ENCODE assay signal across 1 cellular context in the genomic region with DNA sequence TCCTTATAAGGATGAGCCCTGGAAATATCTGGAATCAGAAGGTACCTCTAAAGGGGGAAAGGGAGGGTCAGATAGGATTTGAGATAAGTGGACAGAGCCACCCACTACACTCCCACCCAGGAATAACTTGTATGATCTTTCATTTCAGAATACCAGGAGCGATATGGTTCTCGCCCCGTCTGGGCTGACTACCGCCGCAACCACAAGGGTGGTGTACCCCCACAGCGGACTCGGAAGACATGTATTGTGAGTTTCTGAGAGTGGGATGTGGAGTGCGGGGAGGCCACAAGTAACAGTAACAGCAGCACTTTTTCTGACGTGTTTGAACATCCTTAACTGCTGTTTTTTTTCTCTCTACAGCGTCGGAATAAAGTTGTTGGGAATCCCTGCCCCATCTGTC.
TF ChIP-seq lines count a peak whose summit lies in the region.

No MANE protein-coding gene starts in this region.

TF ChIP-seq in K562, 482 proteins besides CTCF, POLR2A, EP300 and RAD21:
- TF ChIP-seq, protein P1, sequence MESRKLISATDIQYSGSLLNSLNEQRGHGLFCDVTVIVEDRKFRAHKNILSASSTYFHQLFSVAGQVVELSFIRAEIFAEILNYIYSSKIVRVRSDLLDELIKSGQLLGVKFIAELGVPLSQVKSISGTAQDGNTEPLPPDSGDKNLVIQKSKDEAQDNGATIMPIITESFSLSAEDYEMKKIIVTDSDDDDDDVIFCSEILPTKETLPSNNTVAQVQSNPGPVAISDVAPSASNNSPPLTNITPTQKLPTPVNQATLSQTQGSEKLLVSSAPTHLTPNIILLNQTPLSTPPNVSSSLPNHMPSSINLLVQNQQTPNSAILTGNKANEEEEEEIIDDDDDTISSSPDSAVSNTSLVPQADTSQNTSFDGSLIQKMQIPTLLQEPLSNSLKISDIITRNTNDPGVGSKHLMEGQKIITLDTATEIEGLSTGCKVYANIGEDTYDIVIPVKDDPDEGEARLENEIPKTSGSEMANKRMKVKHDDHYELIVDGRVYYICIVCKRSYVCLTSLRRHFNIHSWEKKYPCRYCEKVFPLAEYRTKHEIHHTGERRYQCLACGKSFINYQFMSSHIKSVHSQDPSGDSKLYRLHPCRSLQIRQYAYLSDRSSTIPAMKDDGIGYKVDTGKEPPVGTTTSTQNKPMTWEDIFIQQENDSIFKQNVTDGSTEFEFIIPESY (CRISPR knock-in tag; IDR thresholded peaks at IDR 0.05), result peak; percentile 23; the same call in 1 of the 2 replicates
- TF ChIP-seq ZNF589 (CRISPR knock-in tag; IDR thresholded peaks at IDR 0.05; ENCODE audit: low read depth), result no peak
- TF ChIP-seq, protein P2, sequence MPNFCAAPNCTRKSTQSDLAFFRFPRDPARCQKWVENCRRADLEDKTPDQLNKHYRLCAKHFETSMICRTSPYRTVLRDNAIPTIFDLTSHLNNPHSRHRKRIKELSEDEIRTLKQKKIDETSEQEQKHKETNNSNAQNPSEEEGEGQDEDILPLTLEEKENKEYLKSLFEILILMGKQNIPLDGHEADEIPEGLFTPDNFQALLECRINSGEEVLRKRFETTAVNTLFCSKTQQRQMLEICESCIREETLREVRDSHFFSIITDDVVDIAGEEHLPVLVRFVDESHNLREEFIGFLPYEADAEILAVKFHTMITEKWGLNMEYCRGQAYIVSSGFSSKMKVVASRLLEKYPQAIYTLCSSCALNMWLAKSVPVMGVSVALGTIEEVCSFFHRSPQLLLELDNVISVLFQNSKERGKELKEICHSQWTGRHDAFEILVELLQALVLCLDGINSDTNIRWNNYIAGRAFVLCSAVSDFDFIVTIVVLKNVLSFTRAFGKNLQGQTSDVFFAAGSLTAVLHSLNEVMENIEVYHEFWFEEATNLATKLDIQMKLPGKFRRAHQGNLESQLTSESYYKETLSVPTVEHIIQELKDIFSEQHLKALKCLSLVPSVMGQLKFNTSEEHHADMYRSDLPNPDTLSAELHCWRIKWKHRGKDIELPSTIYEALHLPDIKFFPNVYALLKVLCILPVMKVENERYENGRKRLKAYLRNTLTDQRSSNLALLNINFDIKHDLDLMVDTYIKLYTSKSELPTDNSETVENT (CRISPR knock-in tag; IDR thresholded peaks at IDR 0.05), result 0 out of 2 replicates have a peak, but pooled peaks have one; percentile 9
